ENCODE assay signal across 8 cellular contexts in genomic region chrX:103309860-103310591, GRCh38. TPM values are rescaled to one million over a fixed set of nuclear protein-coding genes. Genes with fewer than 3 reads are reported as not detected.
DNase-seq lines count a peak whose midpoint lies in the region; ATAC-seq, FAIRE-seq and TF ChIP-seq lines count a peak whose summit lies in the region.

No MANE protein-coding gene starts in this region.

- peak overlapping the region; percentile 78 for H3K4me3 Mint-ChIP-seq in mesothelial cell of epicardium

- H3K9me3 ChIP-seq in A673 (ENCODE audit: low read depth, low read length, poor library complexity, severe bottlenecking) (no peaks in the 10 kb centered on the region), mammary epithelial cell (replicated peaks; ENCODE audit: insufficient read depth, low read length) (no peaks in the 10 kb centered on the region)

- CTCF ChIA-PET in A673 (lab: Charles Lee): no interaction called here
- CTCF ChIA-PET in mammary epithelial cell (lab: Charles Lee; ENCODE audit: low non-redundant PET): no interaction called here

- H2AFZ ChIP-seq in mammary epithelial cell (ENCODE audit: low read depth, low read length): peak overlapping the region; percentile 93

- no peak overlapping the region for H3K27ac Mint-ChIP-seq in mesothelial cell of epicardium

- no peaks in the 10 kb centered on the region for H4K20me1 ChIP-seq in mammary epithelial cell (ENCODE audit: insufficient read depth, low read length)

- TF ChIP-seq POLR2A in H54 (IDR thresholded peaks at IDR 0.05; ENCODE audit: low read depth, low read length): no peak

- peak overlapping the region; percentile 28 for H3K9ac ChIP-seq in mammary epithelial cell (ENCODE audit: insufficient read depth, low read length)

- no peaks in the 10 kb centered on the region for H3K79me2 ChIP-seq in mammary epithelial cell (ENCODE audit: insufficient read depth, low read length)

- H3K36me3 Mint-ChIP-seq in mesothelial cell of epicardium: peaks cover 4% of the 10 kb centered on the region

- no peaks in the 10 kb centered on the region for H3K27me3 Mint-ChIP-seq in mesothelial cell of epicardium (ENCODE audit: low read depth)

- peaks cover 8% of the 10 kb centered on the region for H3K9me3 Mint-ChIP-seq in mesothelial cell of epicardium

- DNase-seq in A673 (ENCODE audit: low spot score): no peak
- DNase-seq in HFF-Myc (ENCODE audit: extremely low read depth, low read depth): no peak
- no peak for DNase-seq in mammary epithelial cell
- no peak for DNase-seq in mesothelial cell of epicardium (ENCODE audit: low spot score in 2 of 2, unreplicated experiment in 2 of 2)
- DNase-seq in NCI-H2081 treated with DMSO at 0.1 percent for 48 hours (lab: John Stamatoyannopoulos, UW): no peak
- DNase-seq in urothelium cell line (ENCODE audit: low spot score): no peak
- DNase-seq in H54 (ENCODE audit: insufficient read length, low spot score): no peak

- H3K4me1 ChIP-seq in A673 (ENCODE audit: insufficient read depth, low read length, poor library complexity, severe bottlenecking) (no peaks in the 10 kb centered on the region), mammary epithelial cell (ENCODE audit: insufficient read depth, low read length) (no peaks in the 10 kb centered on the region)

- peak overlapping the region; percentile 27 for H3K27ac ChIP-seq in A673 (ENCODE audit: low read depth, low read length, poor library complexity, severe bottlenecking)
- H3K27ac ChIP-seq in mammary epithelial cell (ENCODE audit: insufficient read depth, low read depth, low read length): no peak overlapping the region

- dilution Hi-C loops in mammary epithelial cell (cut with HindIII; ENCODE audit: low sequenced_read_pairs): no loop called here

- H3K27me3 ChIP-seq in A673 (replicated peaks; ENCODE audit: insufficient read depth, low read depth, low read length, poor library complexity) (no peaks in the 10 kb centered on the region), mammary epithelial cell (ENCODE audit: insufficient read depth, low read length) (peaks cover 3% of the 10 kb centered on the region)

- BruUV-seq in A673 (replicated peaks; lab: Mats Ljungman, UMichigan) (no TSS peak), mammary epithelial cell (replicated peaks; lab: Mats Ljungman, UMichigan) (no TSS peak)

- no peak for ATAC-seq in GM21529 (IDR thresholded peaks at IDR 0.05; ENCODE audit: unreplicated experiment)

- H3K4me3 ChIP-seq in A673 (ENCODE audit: low read depth, low read length, poor library complexity, severe bottlenecking) (peak overlapping the region; percentile 61), HFF-Myc (replicated peaks; ENCODE audit: low read depth, low read length) (peak overlapping the region; percentile 30; the same call in 1 of the 2 replicates), mammary epithelial cell (replicated peaks in 1 of 3; ENCODE audit: insufficient read depth in 1 of 3, low read depth in 2 of 3, low read length in 3 of 3) (peak overlapping the region; percentile 59 to 72 (median 62))

- H3K4me2 ChIP-seq in mammary epithelial cell (ENCODE audit: insufficient read depth, low read depth, low read length): peak overlapping the region; percentile 90

- TF ChIP-seq CTCF in A673 (conservative IDR thresholded peaks at IDR 0.05; ENCODE audit: low read depth, low read length): no peak
- TF ChIP-seq CTCF in HFF-Myc (IDR thresholded peaks at IDR 0.05; ENCODE audit: low read depth, low read length, missing control alignments): no peak
- no peak for TF ChIP-seq CTCF in mammary epithelial cell (conservative IDR thresholded peaks at IDR 0.05 in 1 of 2, IDR thresholded peaks at IDR 0.05 in 1 of 2; ENCODE audit: extremely low read depth in 1 of 2, insufficient read depth in 1 of 2, low read depth in 1 of 2, low read length in 2 of 2)
- no peak for TF ChIP-seq CTCF in mesothelial cell of epicardium (IDR thresholded peaks at IDR 0.05; ENCODE audit: unreplicated experiment)

- H3K4me1 Mint-ChIP-seq in mesothelial cell of epicardium: peaks cover 5% of the 10 kb centered on the region

- FAIRE-seq in urothelium cell line (lab: Jason Lieb, UNC) (no peak), H54 (lab: Jason Lieb, UNC) (no peak)

- H3K36me3 ChIP-seq in A673 (ENCODE audit: insufficient read depth, low read length, poor library complexity, severe bottlenecking) (no peaks in the 10 kb centered on the region), mammary epithelial cell (ENCODE audit: insufficient read depth, low read length) (no peaks in the 10 kb centered on the region)

- 74% methylated on average over 13 of the region's 33 CpGs for WGBS in mammary epithelial cell (ENCODE audit: low coverage, missing lambda C conversion rate)

- intact Hi-C loops in A673 (cut with micrococcal nuclease; ENCODE audit: unreplicated experiment): no loop called here
- intact Hi-C loops in mammary epithelial cell (cut with micrococcal nuclease): no loop called here

- POLR2A ChIA-PET in A673 (lab: Charles Lee; ENCODE audit: low non-redundant PET): no interaction called here

- in situ Hi-C loops in mammary epithelial cell (cut with MboI; ENCODE audit: low sequenced_read_pairs in 2 of 2): no loop called here

RNA-seq across cellular contexts. Expression of gene BEX2, which starts 0.8 kb away (rescaled TPM):
- total RNA-seq in A673 (2021): 49.4 and 51.4 TPM in 2 replicates
- 10 to 100 TPM; 13.6 to 16.0 TPM for total RNA-seq in mammary epithelial cell
- polyA plus RNA-seq in mammary epithelial cell: 4.7 TPM
- polyA minus RNA-seq in mammary epithelial cell: not detected
- 29.0 to 29.8 TPM (median 29.8 TPM) in 3 replicates for total RNA-seq in mesothelial cell of epicardium

RNA-seq across cellular contexts. Expression of gene TCEAL7, which starts 20.0 kb away (rescaled TPM):
- not detected in 2 replicates for total RNA-seq in A673 (2021)
- 1 to 10 TPM; 6.8 to 9.8 TPM for total RNA-seq in mammary epithelial cell
- polyA plus RNA-seq in mammary epithelial cell: 4.0 TPM
- not detected for polyA minus RNA-seq in mammary epithelial cell
- 16.6 to 21.4 TPM (median 20.2 TPM) in 3 replicates for total RNA-seq in mesothelial cell of epicardium

RNA-seq across cellular contexts. Expression of gene TCEAL5, which starts 33.5 kb away (rescaled TPM):
- 0.26 and 0.58 TPM in 2 replicates for total RNA-seq in A673 (2021)
- total RNA-seq in mammary epithelial cell: not detected
- not detected for polyA plus RNA-seq in mammary epithelial cell
- polyA minus RNA-seq in mammary epithelial cell: not detected
- not detected in 3 replicates for total RNA-seq in mesothelial cell of epicardium

RNA-seq across cellular contexts. Expression of gene TCEAL9, which starts 46.3 kb away (rescaled TPM):
- total RNA-seq in A673 (2021) (48.6 and 49.7 TPM in 2 replicates), mammary epithelial cell (10 to 100 TPM; 44.5 to 71.1 TPM), mesothelial cell of epicardium (55.4 to 61.1 TPM (median 60.1 TPM) in 3 replicates)
- 45.9 TPM for polyA plus RNA-seq in mammary epithelial cell
- polyA minus RNA-seq in mammary epithelial cell: 0.98 TPM

RNA-seq across cellular contexts. Expression of gene TCEAL8, which starts 55.1 kb away (rescaled TPM):
- total RNA-seq in A673 (2021) (62.9 and 66.2 TPM in 2 replicates), mammary epithelial cell (10 to 100 TPM; 45.8 to 50.0 TPM), mesothelial cell of epicardium (71.0 to 79.2 TPM (median 73.7 TPM) in 3 replicates)
- 43.6 TPM for polyA plus RNA-seq in mammary epithelial cell
- 22.8 TPM for polyA minus RNA-seq in mammary epithelial cell
